Comparison of ENCODE assay signal across 20 cellular contexts in genomic region chr3:20154078-20154477, GRCh38. TPM values are rescaled to one million over a fixed set of nuclear protein-coding genes. Genes with fewer than 3 reads are reported as not detected.
DNase-seq lines count a peak whose midpoint lies in the region; ATAC-seq, FAIRE-seq and TF ChIP-seq lines count a peak whose summit lies in the region.
"Had no signal": no experiment of that assay in that cellular context is flagged by ENCODE, and none has a peak within 500 bp of the region (broad histone marks: within the 10 kb centered on the region; RNA-seq: fewer than 3 reads in every experiment).

No MANE protein-coding gene starts in this region.

- intact Hi-C loops in natural killer cell (cut with micrococcal nuclease) = no loop called here

- H3K9me3 Mint-ChIP-seq in natural killer cell = no peaks in the 10 kb centered on the region
- no peaks in the 10 kb centered on the region for H3K9me3 Mint-ChIP-seq in natural killer cell treated with Interleukin-12 subunit alpha and Interleukin-12 subunit beta and Interleukin-15 and Interleukin-18, amount 100 ng/mL, for 72 hours
- no peaks in the 10 kb centered on the region for H3K9me3 Mint-ChIP-seq in T-helper 2 cell treated with Interferon-gamma antibody and Interleukin-4, amounts not matched to agents 5 μg/mL and 100 μg/mL, for 36 hours
- H3K9me3 Mint-ChIP-seq: CD8-positive, alpha-beta memory T cell; H9; IgD-negative memory B cell had no signal

- peak overlapping the region; percentile 16 to 30 for H3K27ac Mint-ChIP-seq in natural killer cell
- peak overlapping the region in 1 of 2 donors; percentile 22 for H3K27ac Mint-ChIP-seq in natural killer cell treated with Interleukin-12 subunit alpha and Interleukin-12 subunit beta and Interleukin-15 and Interleukin-18, amount 100 ng/mL, for 72 hours
- H3K27ac Mint-ChIP-seq in T-helper 17 cell = peak overlapping the region; percentile 78
- no peak overlapping the region for H3K27ac Mint-ChIP-seq in T-helper 2 cell treated with Interferon-gamma antibody and Interleukin-4, amounts not matched to agents 5 μg/mL and 100 μg/mL, for 36 hours
- H3K27ac Mint-ChIP-seq: B cell, H9 had no signal

- ATAC-seq in natural killer cell (no peak), T-helper 17 cell (no peak)
- ATAC-seq in natural killer cell treated with Interleukin-12 subunit alpha and Interleukin-12 subunit beta and Interleukin-15 and Interleukin-18, amount 100 ng/mL, for 72 hours = no peak
- ATAC-seq: GM12878 had no signal

- CTCF ChIA-PET in HEK293T (lab: Yijun Ruan, JAX) = no interaction called here

- POLR2A ChIA-PET in HEK293T (lab: Yijun Ruan, JAX) = no interaction called here

- no peaks in the 10 kb centered on the region for H3K36me3 Mint-ChIP-seq in natural killer cell
- H3K36me3 Mint-ChIP-seq in natural killer cell treated with Interleukin-12 subunit alpha and Interleukin-12 subunit beta and Interleukin-15 and Interleukin-18, amount 100 ng/mL, for 72 hours = peaks cover 9% of the 10 kb centered on the region
- peaks cover 4% of the 10 kb centered on the region for H3K36me3 Mint-ChIP-seq in T-helper 17 cell (ENCODE audit: low read depth)
- peaks cover 55% of the 10 kb centered on the region for H3K36me3 Mint-ChIP-seq in T-helper 2 cell treated with Interferon-gamma antibody and Interleukin-4, amounts not matched to agents 5 μg/mL and 100 μg/mL, for 36 hours (ENCODE audit: low read depth)

- H3K4me3 Mint-ChIP-seq in natural killer cell (no peak overlapping the region), T-helper 17 cell (no peak overlapping the region)
- H3K4me3 Mint-ChIP-seq in natural killer cell treated with Interleukin-12 subunit alpha and Interleukin-12 subunit beta and Interleukin-15 and Interleukin-18, amount 100 ng/mL, for 72 hours = no peak overlapping the region
- H3K4me3 Mint-ChIP-seq in T-helper 2 cell treated with Interferon-gamma antibody and Interleukin-4, amounts not matched to agents 5 μg/mL and 100 μg/mL, for 36 hours = no peak overlapping the region
- H3K4me3 Mint-ChIP-seq: B cell; CD8-positive, alpha-beta memory T cell; H9; IgD-negative memory B cell had no signal

- TF ChIP-seq CTCF in natural killer cell (IDR thresholded peaks at IDR 0.05) = no peak

- DNase-seq in natural killer cell (no peak), T-helper 17 cell (no peak), frontal cortex (ENCODE audit: low spot score in 2 of 2) (no peak), GDM1 (lab: John Stamatoyannopoulos, UW) (no peak), HEK293T (ENCODE audit: extremely low spot score) (no peak)
- no peak for DNase-seq in natural killer cell treated with Interleukin-12 subunit alpha and Interleukin-12 subunit beta and Interleukin-15 and Interleukin-18, amount 100 ng/mL, for 72 hours (ENCODE audit: low spot score)
- DNase-seq in T-helper 2 cell treated with Interferon-gamma antibody and Interleukin-4, amounts not matched to agents 5 μg/mL and 100 μg/mL, for 36 hours (ENCODE audit: low spot score) = no peak
- DNase-seq: CD8-positive, alpha-beta memory T cell; COR-L47; DMS153; DMS79; H9; KG1 had no signal

- no peaks in the 10 kb centered on the region for H3K4me1 Mint-ChIP-seq in natural killer cell
- H3K4me1 Mint-ChIP-seq in natural killer cell treated with Interleukin-12 subunit alpha and Interleukin-12 subunit beta and Interleukin-15 and Interleukin-18, amount 100 ng/mL, for 72 hours (ENCODE audit: low read depth in 2 of 2) = peaks cover 0 to 6% of the 10 kb centered on the region in 2 donors
- H3K4me1 Mint-ChIP-seq in T-helper 17 cell = peaks cover 13% of the 10 kb centered on the region
- H3K4me1 Mint-ChIP-seq in T-helper 2 cell treated with Interferon-gamma antibody and Interleukin-4, amounts not matched to agents 5 μg/mL and 100 μg/mL, for 36 hours (ENCODE audit: low read depth) = no peaks in the 10 kb centered on the region
- H3K4me1 Mint-ChIP-seq: B cell; CD8-positive, alpha-beta memory T cell; H9 had no signal

- FAIRE-seq in frontal cortex (lab: Jason Lieb, UNC) = peak; percentile 28
- FAIRE-seq: GM19239, H1, HTR-8/SVneo had no signal

- no peaks in the 10 kb centered on the region for H3K9me3 ChIP-seq in T-helper 17 cell (ENCODE audit: control insufficient read depth, low read length, poor library complexity, severe bottlenecking)
- H3K9me3 ChIP-seq: BLaER1 treated with 17β-estradiol and CSF1 and Interleukin-3, amounts not matched to agents 10 nM and 100 nM had no signal

- H3K27me3 Mint-ChIP-seq in natural killer cell (ENCODE audit: low read depth in 2 of 2) (no peaks in the 10 kb centered on the region), T-helper 17 cell (no peaks in the 10 kb centered on the region)
- H3K27me3 Mint-ChIP-seq in natural killer cell treated with Interleukin-12 subunit alpha and Interleukin-12 subunit beta and Interleukin-15 and Interleukin-18, amount 100 ng/mL, for 72 hours = no peaks in the 10 kb centered on the region
- no peaks in the 10 kb centered on the region for H3K27me3 Mint-ChIP-seq in T-helper 2 cell treated with Interferon-gamma antibody and Interleukin-4, amounts not matched to agents 5 μg/mL and 100 μg/mL, for 36 hours (ENCODE audit: low read depth)
- H3K27me3 Mint-ChIP-seq: B cell; CD8-positive, alpha-beta memory T cell; IgD-negative memory B cell had no signal

TF ChIP-seq in HEK293T, 16 proteins besides CTCF, POLR2A, EP300 and RAD21:
- TF ChIP-seq ARNT (IDR thresholded peaks at IDR 0.05) (no peak), TARDBP (IDR thresholded peaks at IDR 0.05) (no peak), PKNOX1 (IDR thresholded peaks at IDR 0.05) (no peak), SP1 (IDR thresholded peaks at IDR 0.05) (no peak), FOXM1 (IDR thresholded peaks at IDR 0.05; ENCODE audit: borderline replicate concordance) (no peak), NFRKB (IDR thresholded peaks at IDR 0.05) (no peak), LEF1 (IDR thresholded peaks at IDR 0.05; ENCODE audit: borderline replicate concordance) (no peak), FOXA1 (IDR thresholded peaks at IDR 0.05) (no peak), BHLHE40 (IDR thresholded peaks at IDR 0.05; ENCODE audit: borderline replicate concordance) (no peak), FOXK2 (IDR thresholded peaks at IDR 0.05) (no peak), SUZ12 (IDR thresholded peaks at IDR 0.05) (no peak), HDGF (IDR thresholded peaks at IDR 0.05; ENCODE audit: borderline replicate concordance) (no peak), CTBP1 (IDR thresholded peaks at IDR 0.05; ENCODE audit: borderline replicate concordance) (no peak), L3MBTL2 (conservative IDR thresholded peaks at IDR 0.05) (no peak), ELF4 (IDR thresholded peaks at IDR 0.05) (no peak), ZNF384 (IDR thresholded peaks at IDR 0.05) (no peak)

RNA-seq across cellular contexts. Expression of gene SGO1, which starts 31.9 kb away (rescaled TPM):
- total RNA-seq in natural killer cell (1 to 10 TPM in 1 of 3 donors, under 1 TPM in 2; 0.55 to 1.4 (median 0.94) TPM), T-helper 17 cell (1 to 10 TPM; 1.0 to 1.5 TPM), frontal cortex (1.6 TPM)
- 10 to 100 TPM; 11.0 to 21.6 TPM for total RNA-seq in natural killer cell treated with Interleukin-12 subunit alpha and Interleukin-12 subunit beta and Interleukin-15 and Interleukin-18, amount 100 ng/mL, for 72 hours
